1 cellular context compared by ENCODE assay signal in the genomic region with DNA sequence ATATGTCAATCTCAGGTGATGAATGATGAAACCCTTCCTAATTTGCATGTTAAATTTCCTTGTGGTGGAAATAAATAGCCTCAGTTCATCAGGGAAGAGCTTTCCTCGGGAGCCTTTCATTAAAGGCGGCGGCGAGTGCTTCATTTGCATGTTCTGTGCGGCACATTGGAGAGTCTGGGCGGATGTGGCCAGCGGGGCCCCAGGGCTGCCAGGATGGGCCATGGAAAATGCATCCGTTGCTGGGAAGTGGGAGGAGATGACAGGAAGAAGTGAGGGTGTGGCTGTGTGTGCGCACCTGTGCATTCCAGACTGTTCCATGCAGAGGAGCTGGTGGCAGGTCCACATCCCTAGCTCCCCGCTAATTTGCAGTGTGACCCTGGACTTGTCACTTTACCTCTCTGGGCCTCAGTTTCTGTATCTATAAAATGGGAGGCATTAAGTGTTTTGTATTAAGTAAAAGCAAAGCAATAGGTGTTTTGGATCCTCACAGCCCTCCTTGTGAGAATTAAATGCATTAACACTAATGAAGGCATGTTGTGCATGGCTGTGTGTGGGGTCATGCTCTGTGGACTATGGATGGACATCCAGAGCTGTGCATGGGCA.
TF ChIP-seq lines count a peak whose summit lies in the region.

No MANE protein-coding gene starts in this region.

TF ChIP-seq in GM23338, 12 proteins besides CTCF, POLR2A, EP300 and RAD21 (continued from another document):
- TF ChIP-seq, protein P1, sequence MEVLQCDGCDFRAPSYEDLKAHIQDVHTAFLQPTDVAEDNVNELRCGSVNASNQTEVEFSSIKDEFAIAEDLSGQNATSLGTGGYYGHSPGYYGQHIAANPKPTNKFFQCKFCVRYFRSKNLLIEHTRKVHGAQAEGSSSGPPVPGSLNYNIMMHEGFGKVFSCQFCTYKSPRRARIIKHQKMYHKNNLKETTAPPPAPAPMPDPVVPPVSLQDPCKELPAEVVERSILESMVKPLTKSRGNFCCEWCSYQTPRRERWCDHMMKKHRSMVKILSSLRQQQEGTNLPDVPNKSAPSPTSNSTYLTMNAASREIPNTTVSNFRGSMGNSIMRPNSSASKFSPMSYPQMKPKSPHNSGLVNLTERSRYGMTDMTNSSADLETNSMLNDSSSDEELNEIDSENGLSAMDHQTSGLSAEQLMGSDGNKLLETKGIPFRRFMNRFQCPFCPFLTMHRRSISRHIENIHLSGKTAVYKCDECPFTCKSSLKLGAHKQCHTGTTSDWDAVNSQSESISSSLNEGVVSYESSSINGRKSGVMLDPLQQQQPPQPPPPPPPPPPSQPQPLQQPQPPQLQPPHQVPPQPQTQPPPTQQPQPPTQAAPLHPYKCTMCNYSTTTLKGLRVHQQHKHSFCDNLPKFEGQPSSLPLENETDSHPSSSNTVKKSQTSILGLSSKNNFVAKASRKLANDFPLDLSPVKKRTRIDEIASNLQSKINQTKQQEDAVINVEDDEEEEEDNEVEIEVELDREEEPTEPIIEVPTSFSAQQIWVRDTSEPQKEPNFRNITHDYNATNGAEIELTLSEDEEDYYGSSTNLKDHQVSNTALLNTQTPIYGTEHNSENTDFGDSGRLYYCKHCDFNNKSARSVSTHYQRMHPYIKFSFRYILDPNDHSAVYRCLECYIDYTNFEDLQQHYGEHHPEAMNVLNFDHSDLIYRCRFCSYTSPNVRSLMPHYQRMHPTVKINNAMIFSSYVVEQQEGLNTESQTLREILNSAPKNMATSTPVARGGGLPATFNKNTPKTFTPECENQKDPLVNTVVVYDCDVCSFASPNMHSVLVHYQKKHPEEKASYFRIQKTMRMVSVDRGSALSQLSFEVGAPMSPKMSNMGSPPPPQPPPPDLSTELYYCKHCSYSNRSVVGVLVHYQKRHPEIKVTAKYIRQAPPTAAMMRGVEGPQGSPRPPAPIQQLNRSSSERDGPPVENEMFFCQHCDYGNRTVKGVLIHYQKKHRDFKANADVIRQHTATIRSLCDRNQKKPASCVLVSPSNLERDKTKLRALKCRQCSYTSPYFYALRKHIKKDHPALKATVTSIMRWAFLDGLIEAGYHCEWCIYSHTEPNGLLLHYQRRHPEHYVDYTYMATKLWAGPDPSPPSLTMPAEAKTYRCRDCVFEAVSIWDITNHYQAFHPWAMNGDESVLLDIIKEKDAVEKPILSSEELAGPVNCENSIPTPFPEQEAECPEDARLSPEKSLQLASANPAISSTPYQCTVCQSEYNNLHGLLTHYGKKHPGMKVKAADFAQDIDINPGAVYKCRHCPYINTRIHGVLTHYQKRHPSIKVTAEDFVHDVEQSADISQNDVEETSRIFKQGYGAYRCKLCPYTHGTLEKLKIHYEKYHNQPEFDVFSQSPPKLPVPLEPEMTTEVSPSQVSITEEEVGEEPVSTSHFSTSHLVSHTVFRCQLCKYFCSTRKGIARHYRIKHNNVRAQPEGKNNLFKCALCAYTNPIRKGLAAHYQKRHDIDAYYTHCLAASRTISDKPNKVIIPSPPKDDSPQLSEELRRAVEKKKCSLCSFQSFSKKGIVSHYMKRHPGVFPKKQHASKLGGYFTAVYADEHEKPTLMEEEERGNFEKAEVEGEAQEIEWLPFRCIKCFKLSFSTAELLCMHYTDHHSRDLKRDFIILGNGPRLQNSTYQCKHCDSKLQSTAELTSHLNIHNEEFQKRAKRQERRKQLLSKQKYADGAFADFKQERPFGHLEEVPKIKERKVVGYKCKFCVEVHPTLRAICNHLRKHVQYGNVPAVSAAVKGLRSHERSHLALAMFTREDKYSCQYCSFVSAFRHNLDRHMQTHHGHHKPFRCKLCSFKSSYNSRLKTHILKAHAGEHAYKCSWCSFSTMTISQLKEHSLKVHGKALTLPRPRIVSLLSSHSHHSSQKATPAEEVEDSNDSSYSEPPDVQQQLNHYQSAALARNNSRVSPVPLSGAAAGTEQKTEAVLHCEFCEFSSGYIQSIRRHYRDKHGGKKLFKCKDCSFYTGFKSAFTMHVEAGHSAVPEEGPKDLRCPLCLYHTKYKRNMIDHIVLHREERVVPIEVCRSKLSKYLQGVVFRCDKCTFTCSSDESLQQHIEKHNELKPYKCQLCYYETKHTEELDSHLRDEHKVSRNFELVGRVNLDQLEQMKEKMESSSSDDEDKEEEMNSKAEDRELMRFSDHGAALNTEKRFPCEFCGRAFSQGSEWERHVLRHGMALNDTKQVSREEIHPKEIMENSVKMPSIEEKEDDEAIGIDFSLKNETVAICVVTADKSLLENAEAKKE (CRISPR knock-in tag; IDR thresholded peaks at IDR 0.05) = no peak
- TF ChIP-seq ZNF114 (CRISPR knock-in tag; IDR thresholded peaks at IDR 0.05) = no peak
- TF ChIP-seq POLR2AphosphoS5 (IDR thresholded peaks at IDR 0.05; ENCODE audit: low read depth) = no peak
- no peak for TF ChIP-seq EZH2phosphoT487 (IDR thresholded peaks at IDR 0.05; ENCODE audit: unreplicated experiment)
- no peak for TF ChIP-seq NANOG (IDR thresholded peaks at IDR 0.05; ENCODE audit: borderline replicate concordance)
- TF ChIP-seq STAT1 (IDR thresholded peaks at IDR 0.05; ENCODE audit: unreplicated experiment) = no peak
- TF ChIP-seq, protein P2, sequence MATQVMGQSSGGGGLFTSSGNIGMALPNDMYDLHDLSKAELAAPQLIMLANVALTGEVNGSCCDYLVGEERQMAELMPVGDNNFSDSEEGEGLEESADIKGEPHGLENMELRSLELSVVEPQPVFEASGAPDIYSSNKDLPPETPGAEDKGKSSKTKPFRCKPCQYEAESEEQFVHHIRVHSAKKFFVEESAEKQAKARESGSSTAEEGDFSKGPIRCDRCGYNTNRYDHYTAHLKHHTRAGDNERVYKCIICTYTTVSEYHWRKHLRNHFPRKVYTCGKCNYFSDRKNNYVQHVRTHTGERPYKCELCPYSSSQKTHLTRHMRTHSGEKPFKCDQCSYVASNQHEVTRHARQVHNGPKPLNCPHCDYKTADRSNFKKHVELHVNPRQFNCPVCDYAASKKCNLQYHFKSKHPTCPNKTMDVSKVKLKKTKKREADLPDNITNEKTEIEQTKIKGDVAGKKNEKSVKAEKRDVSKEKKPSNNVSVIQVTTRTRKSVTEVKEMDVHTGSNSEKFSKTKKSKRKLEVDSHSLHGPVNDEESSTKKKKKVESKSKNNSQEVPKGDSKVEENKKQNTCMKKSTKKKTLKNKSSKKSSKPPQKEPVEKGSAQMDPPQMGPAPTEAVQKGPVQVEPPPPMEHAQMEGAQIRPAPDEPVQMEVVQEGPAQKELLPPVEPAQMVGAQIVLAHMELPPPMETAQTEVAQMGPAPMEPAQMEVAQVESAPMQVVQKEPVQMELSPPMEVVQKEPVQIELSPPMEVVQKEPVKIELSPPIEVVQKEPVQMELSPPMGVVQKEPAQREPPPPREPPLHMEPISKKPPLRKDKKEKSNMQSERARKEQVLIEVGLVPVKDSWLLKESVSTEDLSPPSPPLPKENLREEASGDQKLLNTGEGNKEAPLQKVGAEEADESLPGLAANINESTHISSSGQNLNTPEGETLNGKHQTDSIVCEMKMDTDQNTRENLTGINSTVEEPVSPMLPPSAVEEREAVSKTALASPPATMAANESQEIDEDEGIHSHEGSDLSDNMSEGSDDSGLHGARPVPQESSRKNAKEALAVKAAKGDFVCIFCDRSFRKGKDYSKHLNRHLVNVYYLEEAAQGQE (IDR thresholded peaks at IDR 0.05; ENCODE audit: unreplicated experiment) = no peak
- TF ChIP-seq, protein P3, sequence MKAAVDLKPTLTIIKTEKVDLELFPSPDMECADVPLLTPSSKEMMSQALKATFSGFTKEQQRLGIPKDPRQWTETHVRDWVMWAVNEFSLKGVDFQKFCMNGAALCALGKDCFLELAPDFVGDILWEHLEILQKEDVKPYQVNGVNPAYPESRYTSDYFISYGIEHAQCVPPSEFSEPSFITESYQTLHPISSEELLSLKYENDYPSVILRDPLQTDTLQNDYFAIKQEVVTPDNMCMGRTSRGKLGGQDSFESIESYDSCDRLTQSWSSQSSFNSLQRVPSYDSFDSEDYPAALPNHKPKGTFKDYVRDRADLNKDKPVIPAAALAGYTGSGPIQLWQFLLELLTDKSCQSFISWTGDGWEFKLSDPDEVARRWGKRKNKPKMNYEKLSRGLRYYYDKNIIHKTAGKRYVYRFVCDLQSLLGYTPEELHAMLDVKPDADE (IDR thresholded peaks at IDR 0.05) = no peak
- TF ChIP-seq EZH2 (IDR thresholded peaks at IDR 0.05; ENCODE audit: low read depth, unreplicated experiment) = no peak
- TF ChIP-seq CREB1 (CRISPR knock-in tag; IDR thresholded peaks at IDR 0.05; ENCODE audit: low read depth) = no peak
- TF ChIP-seq ZNF331 (CRISPR knock-in tag; IDR thresholded peaks at IDR 0.05; ENCODE audit: low read depth) = no peak
